18 cellular contexts compared by ENCODE assay signal in the genomic region with DNA sequence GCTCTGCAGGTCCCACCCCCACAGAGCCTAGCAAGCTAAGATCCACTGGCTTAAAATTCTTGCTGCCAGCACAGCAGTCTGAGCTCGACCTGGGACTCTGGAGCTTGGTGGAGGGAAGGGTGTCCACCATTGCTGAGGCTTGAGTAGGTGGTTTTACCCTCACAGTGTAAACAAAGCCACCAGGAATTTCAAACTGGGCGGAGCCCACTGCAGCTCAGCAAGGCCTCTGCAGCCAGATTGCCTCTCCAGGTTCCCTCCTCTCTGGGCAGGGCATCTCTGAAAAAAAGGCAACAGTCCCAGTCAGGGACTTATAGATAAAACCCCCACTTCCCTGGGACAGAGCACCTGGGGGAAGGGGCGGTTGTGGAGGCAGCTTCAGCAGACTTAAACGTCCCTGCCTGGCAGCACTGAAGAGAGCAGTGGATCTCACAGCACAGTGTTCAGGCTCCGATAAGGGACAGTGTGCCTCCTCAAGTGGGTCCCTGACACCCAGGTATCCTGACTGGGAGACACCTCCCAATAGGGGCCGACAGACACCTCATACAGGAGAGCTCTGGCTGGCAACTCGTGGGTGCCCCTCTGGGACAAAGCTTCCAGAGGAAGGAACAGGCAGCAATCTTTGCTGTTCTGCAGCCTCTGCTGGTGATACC. TPM values are rescaled to one million over a fixed set of nuclear protein-coding genes. Genes with fewer than 3 reads are reported as not detected.
DNase-seq lines count a peak whose midpoint lies in the region; ATAC-seq and TF ChIP-seq lines count a peak whose summit lies in the region.
"Had no signal": no experiment of that assay in that cellular context is flagged by ENCODE, and none has a peak within 500 bp of the region (broad histone marks: within the 10 kb centered on the region; RNA-seq: fewer than 3 reads in every experiment).

No MANE protein-coding gene starts in this region.

- H3K4me3 ChIP-seq in left lung (no peak overlapping the region), body of pancreas (no peak overlapping the region)
- H3K4me3 ChIP-seq: GM23248, Peyer's patch had no signal

- POLR2A ChIA-PET in WTC11 (lab: Charles Lee), result interaction anchor here (0.6 kb wide), 1 partner anchor 150 kb away, joined by 3 read pairs; no protein-coding TSS in a partner anchor
- POLR2A ChIA-PET in activated CD4-positive, alpha-beta T cell treated with anti-CD3 and anti-CD28 coated beads, Interleukin-2, amount 10 ng/mL, durations not matched to agents 7 days and 5 days (lab: Charles Lee), result no interaction called here

- no peaks in the 10 kb centered on the region for H3K9me3 ChIP-seq in left lung
- no peaks in the 10 kb centered on the region for H3K9me3 ChIP-seq in body of pancreas
- H3K9me3 ChIP-seq: Peyer's patch had no signal

- H3K4me1 ChIP-seq in left lung, result no peaks in the 10 kb centered on the region
- H3K4me1 ChIP-seq in body of pancreas, result no peaks in the 10 kb centered on the region
- H3K4me1 ChIP-seq: Peyer's patch had no signal

- H3K27ac ChIP-seq in left lung, result no peak overlapping the region
- H3K27ac ChIP-seq in body of pancreas, result no peak overlapping the region
- H3K27ac ChIP-seq: GM23248, Peyer's patch had no signal

- H3K4me1 Mint-ChIP-seq in WTC11, result no peaks in the 10 kb centered on the region
- peaks cover 8% of the 10 kb centered on the region for H3K4me1 Mint-ChIP-seq in activated CD4-positive, alpha-beta T cell treated with anti-CD3 and anti-CD28 coated beads, Interleukin-2, amount 10 ng/mL, durations not matched to agents 7 days and 5 days
- peaks cover 10% of the 10 kb centered on the region for H3K4me1 Mint-ChIP-seq in activated CD8-positive, alpha-beta memory T cell treated with anti-CD3 and anti-CD28 coated beads, Interleukin-2, amount 10 ng/mL, durations not matched to agents 7 days and 5 days

- TF ChIP-seq CTCF in WTC11 (IDR thresholded peaks at IDR 0.05) (no peak), left lung (IDR thresholded peaks at IDR 0.05) (no peak), body of pancreas (IDR thresholded peaks at IDR 0.05) (no peak)

- DNase-seq in NCI-H748 (lab: John Stamatoyannopoulos, UW; ENCODE audit: unreplicated experiment) (peak; percentile 31), NCI-H748 treated with DMSO at 0.1 percent for 48 hours (lab: John Stamatoyannopoulos, UW) (no peak), WTC11 (ENCODE audit: low spot score) (peak; percentile 36), left lung (peak in 1 of 2 donors; percentile 37), body of pancreas (no peak), AML-193 (lab: John Stamatoyannopoulos, UW) (no peak)
- no peak for DNase-seq in activated CD4-positive, alpha-beta T cell treated with anti-CD3 and anti-CD28 coated beads, Interleukin-2, amount 10 ng/mL, durations not matched to agents 7 days and 5 days
- no peak for DNase-seq in activated CD8-positive, alpha-beta memory T cell treated with anti-CD3 and anti-CD28 coated beads, Interleukin-2, amount 10 ng/mL, durations not matched to agents 7 days and 5 days
- DNase-seq: Calu3; CD4-positive, alpha-beta T cell; GM23248; KBM-7; NCI-H1105; NCI-H2081 treated with DMSO at 0.1 percent for 48 hours; NCI-H226; NCI-H526; Peyer's patch had no signal

- H3K27me3 ChIP-seq in left lung (no peaks in the 10 kb centered on the region), body of pancreas (no peaks in the 10 kb centered on the region)
- H3K27me3 ChIP-seq: Peyer's patch had no signal

- H3K4me3 Mint-ChIP-seq in WTC11, result no peak overlapping the region
- no peak overlapping the region for H3K4me3 Mint-ChIP-seq in activated CD4-positive, alpha-beta T cell treated with anti-CD3 and anti-CD28 coated beads, Interleukin-2, amount 10 ng/mL, durations not matched to agents 7 days and 5 days
- no peak overlapping the region for H3K4me3 Mint-ChIP-seq in activated CD8-positive, alpha-beta memory T cell treated with anti-CD3 and anti-CD28 coated beads, Interleukin-2, amount 10 ng/mL, durations not matched to agents 7 days and 5 days
- H3K4me3 Mint-ChIP-seq: CD4-positive, alpha-beta T cell had no signal

- WGBS in body of pancreas, 2 donors, result 81 to 98% methylated on average over 4 to 7 of the region's 7 CpGs

- intact Hi-C loops in left lung (cut with DNase I) (no loop called here), body of pancreas (cut with DNase I) (no loop called here)

- H3K27ac Mint-ChIP-seq in WTC11, result no peak overlapping the region
- H3K27ac Mint-ChIP-seq in activated CD4-positive, alpha-beta T cell treated with anti-CD3 and anti-CD28 coated beads, Interleukin-2, amount 10 ng/mL, durations not matched to agents 7 days and 5 days, result no peak overlapping the region
- no peak overlapping the region for H3K27ac Mint-ChIP-seq in activated CD8-positive, alpha-beta memory T cell treated with anti-CD3 and anti-CD28 coated beads, Interleukin-2, amount 10 ng/mL, durations not matched to agents 7 days and 5 days
- H3K27ac Mint-ChIP-seq: CD4-positive, alpha-beta T cell had no signal

- H3K36me3 ChIP-seq in left lung (no peaks in the 10 kb centered on the region), body of pancreas (replicated peaks in 1 of 2; ENCODE audit: insufficient read depth in 1 of 2, low read depth in 2 of 2) (no peaks in the 10 kb centered on the region)
- H3K36me3 ChIP-seq: Peyer's patch had no signal

- CTCF ChIA-PET in WTC11 (lab: Charles Lee), result interaction anchor here (1.4 kb wide), 1 partner anchor 126 kb away, joined by 4 read pairs; no protein-coding TSS in a partner anchor
- CTCF ChIA-PET in activated CD4-positive, alpha-beta T cell treated with anti-CD3 and anti-CD28 coated beads, Interleukin-2, amount 10 ng/mL, durations not matched to agents 7 days and 5 days (lab: Charles Lee), result interaction anchor here (1.6 kb wide), 1 partner anchor 112 kb away, joined by 3 read pairs; no protein-coding TSS in a partner anchor
- CTCF ChIA-PET in activated CD8-positive, alpha-beta memory T cell treated with anti-CD3 and anti-CD28 coated beads, Interleukin-2, amount 10 ng/mL, durations not matched to agents 7 days and 5 days (lab: Charles Lee), result interaction anchor here (1.5 kb wide), 1 partner anchor 126 kb away, joined by 3 read pairs; no protein-coding TSS in a partner anchor

- no peaks in the 10 kb centered on the region for H3K27me3 Mint-ChIP-seq in WTC11 (ENCODE audit: low read depth)
- H3K27me3 Mint-ChIP-seq in activated CD4-positive, alpha-beta T cell treated with anti-CD3 and anti-CD28 coated beads, Interleukin-2, amount 10 ng/mL, durations not matched to agents 7 days and 5 days, result no peaks in the 10 kb centered on the region
- H3K27me3 Mint-ChIP-seq in activated CD8-positive, alpha-beta memory T cell treated with anti-CD3 and anti-CD28 coated beads, Interleukin-2, amount 10 ng/mL, durations not matched to agents 7 days and 5 days, result no peaks in the 10 kb centered on the region
- H3K27me3 Mint-ChIP-seq: CD4-positive, alpha-beta T cell had no signal

- no peak for TF ChIP-seq POLR2A in body of pancreas (IDR thresholded peaks at IDR 0.05)

- ATAC-seq in WTC11 (peak; percentile 86), left lung (peak; percentile 44), body of pancreas (no peak)
- no peak for ATAC-seq in activated CD8-positive, alpha-beta memory T cell treated with anti-CD3 and anti-CD28 coated beads, Interleukin-2, amount 10 ng/mL, durations not matched to agents 7 days and 5 days
- ATAC-seq: Right ventricle myocardium inferior had no signal

- no peaks in the 10 kb centered on the region for H3K36me3 Mint-ChIP-seq in WTC11
- H3K36me3 Mint-ChIP-seq in activated CD4-positive, alpha-beta T cell treated with anti-CD3 and anti-CD28 coated beads, Interleukin-2, amount 10 ng/mL, durations not matched to agents 7 days and 5 days (ENCODE audit: low read depth), result peaks cover 8% of the 10 kb centered on the region
- H3K36me3 Mint-ChIP-seq in activated CD8-positive, alpha-beta memory T cell treated with anti-CD3 and anti-CD28 coated beads, Interleukin-2, amount 10 ng/mL, durations not matched to agents 7 days and 5 days, result peaks cover 20% of the 10 kb centered on the region

- H3K9me3 Mint-ChIP-seq in WTC11, result peaks cover 5% of the 10 kb centered on the region
- peaks cover 8% of the 10 kb centered on the region for H3K9me3 Mint-ChIP-seq in activated CD4-positive, alpha-beta T cell treated with anti-CD3 and anti-CD28 coated beads, Interleukin-2, amount 10 ng/mL, durations not matched to agents 7 days and 5 days
- peaks cover 6% of the 10 kb centered on the region for H3K9me3 Mint-ChIP-seq in activated CD8-positive, alpha-beta memory T cell treated with anti-CD3 and anti-CD28 coated beads, Interleukin-2, amount 10 ng/mL, durations not matched to agents 7 days and 5 days (ENCODE audit: low read depth)
- H3K9me3 Mint-ChIP-seq: CD4-positive, alpha-beta T cell had no signal

TF ChIP-seq in WTC11, 78 proteins besides CTCF, POLR2A, EP300 and RAD21 (continues in another document):
- no peak for TF ChIP-seq NR1H2 (CRISPR knock-in tag; IDR thresholded peaks at IDR 0.05)
- TF ChIP-seq IRF2 (CRISPR knock-in tag; IDR thresholded peaks at IDR 0.05; ENCODE audit: borderline replicate concordance, low read depth), result no peak
- TF ChIP-seq, protein P1, sequence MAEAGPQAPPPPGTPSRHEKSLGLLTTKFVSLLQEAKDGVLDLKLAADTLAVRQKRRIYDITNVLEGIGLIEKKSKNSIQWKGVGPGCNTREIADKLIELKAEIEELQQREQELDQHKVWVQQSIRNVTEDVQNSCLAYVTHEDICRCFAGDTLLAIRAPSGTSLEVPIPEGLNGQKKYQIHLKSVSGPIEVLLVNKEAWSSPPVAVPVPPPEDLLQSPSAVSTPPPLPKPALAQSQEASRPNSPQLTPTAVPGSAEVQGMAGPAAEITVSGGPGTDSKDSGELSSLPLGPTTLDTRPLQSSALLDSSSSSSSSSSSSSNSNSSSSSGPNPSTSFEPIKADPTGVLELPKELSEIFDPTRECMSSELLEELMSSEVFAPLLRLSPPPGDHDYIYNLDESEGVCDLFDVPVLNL (CRISPR knock-in tag; IDR thresholded peaks at IDR 0.05; ENCODE audit: borderline replicate concordance, low read depth), result no peak
- TF ChIP-seq FOXP1 (CRISPR knock-in tag; IDR thresholded peaks at IDR 0.05; ENCODE audit: borderline replicate concordance), result no peak

RNA-seq across cellular contexts. Expression of a gene that starts 20.0 kb away (rescaled TPM):
- 6.0 to 7.3 TPM (median 7.2 TPM) in 3 replicates for total RNA-seq in WTC11 (2021)
- total RNA-seq in left lung, result 1 to 10 TPM; 8.1 to 9.3 TPM
- total RNA-seq in activated CD4-positive, alpha-beta T cell treated with anti-CD3 and anti-CD28 coated beads, Interleukin-2, amount 10 ng/mL, durations not matched to agents 7 days and 5 days, result 10 to 100 TPM; 22.8 to 23.5 TPM
- total RNA-seq in activated CD8-positive, alpha-beta memory T cell treated with anti-CD3 and anti-CD28 coated beads, Interleukin-2, amount 10 ng/mL, durations not matched to agents 7 days and 5 days, result 10 to 100 TPM; 12.9 to 17.4 TPM
- 1 to 10 TPM; 3.0 to 3.9 TPM for total RNA-seq in body of pancreas

Comparison
In these comparisons a context has a peak if more than half of its experiments do, and no peak if none do; other contexts are left out.
1. DNase-seq: peak in NCI-H748 (single experiment) and WTC11 (single experiment); none in NCI-H748 treated with DMSO at 0.1 percent for 48 hours (single experiment), activated CD4-positive, alpha-beta T cell treated with anti-CD3 and anti-CD28 coated beads, Interleukin-2, amount 10 ng/mL, durations not matched to agents 7 days and 5 days (single experiment), activated CD8-positive, alpha-beta memory T cell treated with anti-CD3 and anti-CD28 coated beads, Interleukin-2, amount 10 ng/mL, durations not matched to agents 7 days and 5 days (single experiment), body of pancreas (0 of 4) and AML-193 (0 of 2).
2. ATAC-seq: peak in WTC11 (single experiment) and left lung (single experiment); none in activated CD8-positive, alpha-beta memory T cell treated with anti-CD3 and anti-CD28 coated beads, Interleukin-2, amount 10 ng/mL, durations not matched to agents 7 days and 5 days (single experiment) and body of pancreas (single experiment).